ENCODE assay signal across 23 cellular contexts in genomic region chr6:7805828-7806227, GRCh38.
A peak's percentile ranks its signal among the peaks of the same experiment; 100 is the strongest.
DNase-seq lines count a peak whose midpoint lies in the region; ATAC-seq and TF ChIP-seq lines count a peak whose summit lies in the region.
"Had no signal": no experiment of that assay in that cellular context is flagged by ENCODE, and none has a peak within 500 bp of the region (broad histone marks: within the 10 kb centered on the region; RNA-seq: fewer than 3 reads in every experiment).

No MANE protein-coding gene starts in this region.

- H3K79me2 ChIP-seq in hepatocyte = no peaks in the 10 kb centered on the region

- no peak for ATAC-seq in left cardiac atrium
- ATAC-seq: WTC11 had no signal

- no peaks in the 10 kb centered on the region for H3K27me3 ChIP-seq in hepatocyte
- H3K27me3 ChIP-seq: ovary, tibial artery had no signal

- H3K4me1 ChIP-seq in hepatocyte (ENCODE audit: insufficient read depth) = peaks cover 14% of the 10 kb centered on the region
- H3K4me1 ChIP-seq: HAP-1, stomach, tibial artery had no signal

- no peak for TF ChIP-seq CTCF in hepatocyte (IDR thresholded peaks at IDR 0.05; ENCODE audit: poor library complexity)

- H3K4me2 ChIP-seq in hepatocyte = peak overlapping the region; percentile 34

- H4K20me1 ChIP-seq in hepatocyte (ENCODE audit: insufficient read depth, poor library complexity, severe bottlenecking) = no peaks in the 10 kb centered on the region

- H3K9me2 ChIP-seq in hepatocyte (replicated peaks; ENCODE audit: insufficient read depth) = no peaks in the 10 kb centered on the region

- H3K4me3 ChIP-seq in hepatocyte = no peak overlapping the region
- H3K4me3 ChIP-seq: HAP-1, ovary, stomach, tibial artery had no signal

- no peak for TF ChIP-seq POLR2A in erythroblast (IDR thresholded peaks at IDR 0.05; ENCODE audit: low read length)

- peak; percentile 4 for DNase-seq in A172 (ENCODE audit: low spot score)
- DNase-seq in GM03348 (ENCODE audit: low spot score) = peak; percentile 37
- DNase-seq in amniotic epithelial cell (ENCODE audit: low read depth) = peak; percentile 33
- no peak for DNase-seq in hepatocyte (ENCODE audit: low spot score)
- no peak for DNase-seq in erythroblast (lab: John Stamatoyannopoulos, UW)
- no peak for DNase-seq in SIG-M5 treated with dmso at 0.1 percent for 504 hours (lab: John Stamatoyannopoulos, UW; ENCODE audit: unreplicated experiment)
- DNase-seq in NCI-H128 (lab: John Stamatoyannopoulos, UW; ENCODE audit: unreplicated experiment) = no peak
- DNase-seq in left cardiac atrium = no peak
- DNase-seq: activated CD4-positive, alpha-beta T cell treated with anti-CD3 and anti-CD28 coated beads, Interleukin-2, amount 50 U/mL, for 4 hours; activated naive CD4-positive, alpha-beta T cell treated with anti-CD3 and anti-CD28 coated beads, Interleukin-2, amount 10 ng/mL, durations not matched to agents 7 days and 5 days; Calu3; caudate nucleus; NCI-H1436 treated with DMSO at 0.1 percent for 48 hours; NCI-H526 treated with DMSO at 0.1 percent for 48 hours; ovary; right cardiac atrium; stimulated activated CD4-positive, alpha-beta T cell treated with anti-CD3 and anti-CD28 coated beads, Interleukin-12 subunit alpha, Interleukin-12 subunit beta, amount 100 ng/mL, for 4 hours; stomach; T-helper 9 cell; tibial artery had no signal

- WGBS in hepatocyte (ENCODE audit: low lambda C conversion rate, missing lambda C conversion rate) = 32% methylated on average over 6 of the region's 6 CpGs

- H3K27ac ChIP-seq in hepatocyte = no peak overlapping the region
- H3K27ac ChIP-seq: C4-2B, ovary, stomach, tibial artery had no signal

- no peaks in the 10 kb centered on the region for H3K36me3 ChIP-seq in hepatocyte (replicated peaks; ENCODE audit: insufficient read depth, low read depth)
- H3K36me3 ChIP-seq: HAP-1, ovary, stomach, tibial artery had no signal

- no peaks in the 10 kb centered on the region for H3K9me3 ChIP-seq in hepatocyte (ENCODE audit: low read depth)
- H3K9me3 ChIP-seq: HAP-1, ovary, stomach, tibial artery had no signal

- intact Hi-C loops in left cardiac atrium (cut with DNase I) = no loop called here

- no peak overlapping the region for H2AFZ ChIP-seq in hepatocyte

Comparison
In these comparisons a context has a peak if more than half of its experiments do, and no peak if none do; other contexts are left out.
1. DNase-seq: peak in A172 (single experiment), GM03348 (single experiment) and amniotic epithelial cell (single experiment); none in hepatocyte (single experiment), erythroblast (0 of 2), SIG-M5 treated with dmso at 0.1 percent for 504 hours (single experiment), NCI-H128 (single experiment) and left cardiac atrium (single experiment).